Comparison of ENCODE assay signal across 6 cellular contexts in the genomic region with DNA sequence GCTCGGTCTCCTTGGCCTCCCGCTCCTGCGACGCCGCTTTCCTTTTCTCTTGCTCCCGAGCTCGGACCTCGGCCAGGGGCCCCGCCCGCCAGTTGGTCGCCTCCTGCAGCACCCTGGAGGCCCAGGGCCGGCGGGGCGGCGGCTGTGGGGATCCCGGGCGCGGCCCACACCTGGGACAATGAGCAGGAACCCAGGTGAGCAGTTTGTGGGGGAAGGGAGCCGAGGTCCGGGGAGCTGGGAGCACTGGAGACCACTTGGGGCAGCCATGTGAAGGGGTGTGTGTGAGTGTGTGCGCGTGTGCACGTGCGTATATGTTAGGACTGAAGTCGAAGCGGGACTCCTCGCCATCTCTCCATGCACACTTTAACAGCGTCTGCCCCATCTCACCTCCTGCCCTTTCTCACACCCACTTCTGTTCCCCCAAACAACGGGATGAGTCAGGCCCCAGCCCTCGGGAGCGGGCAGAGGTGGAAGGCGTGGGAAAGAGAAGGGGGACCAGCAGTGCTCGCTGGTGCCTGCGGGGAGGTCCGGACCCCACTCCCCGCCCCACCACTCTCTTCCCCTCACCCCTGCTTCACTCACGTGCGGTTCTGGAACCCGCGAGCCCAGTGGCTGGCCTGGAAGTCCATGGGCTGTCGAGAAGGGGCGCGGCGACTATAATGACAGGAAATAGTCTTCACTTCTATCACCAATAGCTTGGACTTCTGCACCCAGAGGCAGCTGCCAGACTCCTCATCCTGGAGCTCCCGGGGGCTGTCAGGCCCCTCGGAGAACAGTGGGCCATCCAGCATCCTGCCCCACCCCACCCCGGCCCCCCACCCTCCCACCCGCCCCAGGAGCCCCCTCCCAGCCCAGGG. TPM values are rescaled to one million over a fixed set of nuclear protein-coding genes. Genes with fewer than 3 reads are reported as not detected.
A peak's percentile ranks its signal among the peaks of the same experiment; 100 is the strongest.
DNase-seq lines count a peak whose midpoint lies in the region; ATAC-seq, FAIRE-seq and TF ChIP-seq lines count a peak whose summit lies in the region.

No MANE protein-coding gene starts in this region.

- H3K4me1 Mint-ChIP-seq in Calu3 (ENCODE audit: low read depth, unreplicated experiment) (peaks cover 17% of the 10 kb centered on the region), brain (peaks cover 40% of the 10 kb centered on the region)

- no peak overlapping the region for H2AFZ ChIP-seq in neural cell (ENCODE audit: low read depth, low read length)

- H3K79me2 ChIP-seq in neural cell (replicated peaks; ENCODE audit: insufficient read depth, low read length): no peaks in the 10 kb centered on the region

- H3K9ac ChIP-seq in neural cell (ENCODE audit: low read length): no peak overlapping the region

- no peak for TF ChIP-seq RAD21 in neural cell (conservative IDR thresholded peaks at IDR 0.05)

- no peaks in the 10 kb centered on the region for H4K20me1 ChIP-seq in neural cell (ENCODE audit: insufficient read depth)

- no peaks in the 10 kb centered on the region for H3K9me3 Mint-ChIP-seq in Calu3 (ENCODE audit: low read depth, unreplicated experiment)
- H3K9me3 Mint-ChIP-seq in brain: no peaks in the 10 kb centered on the region

- H3K36me3 Mint-ChIP-seq in Calu3 (ENCODE audit: insufficient read depth, unreplicated experiment) (peaks cover 5% of the 10 kb centered on the region), brain (peaks cover 28% of the 10 kb centered on the region)

- H3K4me3 Mint-ChIP-seq in Calu3 (ENCODE audit: low read depth, unreplicated experiment) (peak overlapping the region; percentile 68), brain (peak overlapping the region; percentile 70 to 82 (median 80))

- peak; percentile 17 for DNase-seq in Calu3
- DNase-seq in RCC 7860 (ENCODE audit: low spot score): no peak
- DNase-seq in middle frontal gyrus (ENCODE audit: extremely low spot score, low spot score): no peak

- H3F3A ChIP-seq in neural cell (ENCODE audit: insufficient read depth, low read length, poor library complexity, severe bottlenecking): no peaks in the 10 kb centered on the region

- H3K27ac Mint-ChIP-seq in Calu3 (ENCODE audit: unreplicated experiment) (no peak overlapping the region), brain (no peak overlapping the region)

- no peak for TF ChIP-seq EP300 in neural cell (conservative IDR thresholded peaks at IDR 0.05; ENCODE audit: poor library complexity, severe bottlenecking)

- H3K27me3 Mint-ChIP-seq in Calu3 (ENCODE audit: unreplicated experiment): peaks cover 22% of the 10 kb centered on the region
- peaks cover 71% of the 10 kb centered on the region for H3K27me3 Mint-ChIP-seq in brain

- FAIRE-seq in RCC 7860 (lab: Jason Lieb, UNC): no peak

- TF ChIP-seq CTCF in Calu3 (IDR thresholded peaks at IDR 0.05; ENCODE audit: unreplicated experiment) (no peak), brain (conservative IDR thresholded peaks at IDR 0.05) (peak in 1 of 2 experiments; percentile 6), neural cell (IDR thresholded peaks at IDR 0.05; ENCODE audit: poor library complexity, severe bottlenecking) (no peak)

- CTCF ChIA-PET in Calu3 (lab: Charles Lee): interaction anchor here (1.6 kb wide), 1 partner anchor 19 kb away, joined by 5 read pairs; a partner anchor contains a TSS

- peak; percentile 20 for ATAC-seq in HG03196 (IDR thresholded peaks at IDR 0.05; ENCODE audit: unreplicated experiment)

- H3K4me3 ChIP-seq in neural cell (ENCODE audit: low read length): peak overlapping the region; percentile 60

- intact Hi-C loops in Calu3 (cut with micrococcal nuclease; ENCODE audit: unreplicated experiment): loop anchor here (5.0 kb wide), 1 partner anchor 146 kb away; a partner anchor contains a TSS

- H3K27ac ChIP-seq in neural cell (ENCODE audit: low read length): no peak overlapping the region

- H3K27me3 ChIP-seq in neural cell (ENCODE audit: insufficient read depth, low read depth, low read length): peaks cover 77% of the 10 kb centered on the region

- BruUV-seq in Calu3 (replicated peaks; lab: Mats Ljungman, UMichigan): no TSS peak

- H3K9me3 ChIP-seq in neural cell (ENCODE audit: low read length): no peaks in the 10 kb centered on the region

- H3K36me3 ChIP-seq in neural cell (ENCODE audit: insufficient read depth, low read length): no peaks in the 10 kb centered on the region

- no peak overlapping the region for H3K4me2 ChIP-seq in neural cell (ENCODE audit: low read length)

- H3K9me2 ChIP-seq in neural cell (ENCODE audit: insufficient read depth, low read length): no peaks in the 10 kb centered on the region

TF ChIP-seq in neural cell, 6 proteins besides CTCF, POLR2A, EP300 and RAD21:
- TF ChIP-seq MXI1 (conservative IDR thresholded peaks at IDR 0.05; ENCODE audit: poor library complexity, severe bottlenecking): no peak
- no peak for TF ChIP-seq TAF1 (IDR thresholded peaks at IDR 0.05; ENCODE audit: low read depth)
- TF ChIP-seq, protein P1, sequence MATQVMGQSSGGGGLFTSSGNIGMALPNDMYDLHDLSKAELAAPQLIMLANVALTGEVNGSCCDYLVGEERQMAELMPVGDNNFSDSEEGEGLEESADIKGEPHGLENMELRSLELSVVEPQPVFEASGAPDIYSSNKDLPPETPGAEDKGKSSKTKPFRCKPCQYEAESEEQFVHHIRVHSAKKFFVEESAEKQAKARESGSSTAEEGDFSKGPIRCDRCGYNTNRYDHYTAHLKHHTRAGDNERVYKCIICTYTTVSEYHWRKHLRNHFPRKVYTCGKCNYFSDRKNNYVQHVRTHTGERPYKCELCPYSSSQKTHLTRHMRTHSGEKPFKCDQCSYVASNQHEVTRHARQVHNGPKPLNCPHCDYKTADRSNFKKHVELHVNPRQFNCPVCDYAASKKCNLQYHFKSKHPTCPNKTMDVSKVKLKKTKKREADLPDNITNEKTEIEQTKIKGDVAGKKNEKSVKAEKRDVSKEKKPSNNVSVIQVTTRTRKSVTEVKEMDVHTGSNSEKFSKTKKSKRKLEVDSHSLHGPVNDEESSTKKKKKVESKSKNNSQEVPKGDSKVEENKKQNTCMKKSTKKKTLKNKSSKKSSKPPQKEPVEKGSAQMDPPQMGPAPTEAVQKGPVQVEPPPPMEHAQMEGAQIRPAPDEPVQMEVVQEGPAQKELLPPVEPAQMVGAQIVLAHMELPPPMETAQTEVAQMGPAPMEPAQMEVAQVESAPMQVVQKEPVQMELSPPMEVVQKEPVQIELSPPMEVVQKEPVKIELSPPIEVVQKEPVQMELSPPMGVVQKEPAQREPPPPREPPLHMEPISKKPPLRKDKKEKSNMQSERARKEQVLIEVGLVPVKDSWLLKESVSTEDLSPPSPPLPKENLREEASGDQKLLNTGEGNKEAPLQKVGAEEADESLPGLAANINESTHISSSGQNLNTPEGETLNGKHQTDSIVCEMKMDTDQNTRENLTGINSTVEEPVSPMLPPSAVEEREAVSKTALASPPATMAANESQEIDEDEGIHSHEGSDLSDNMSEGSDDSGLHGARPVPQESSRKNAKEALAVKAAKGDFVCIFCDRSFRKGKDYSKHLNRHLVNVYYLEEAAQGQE (IDR thresholded peaks at IDR 0.05; ENCODE audit: borderline replicate concordance): no peak
- TF ChIP-seq POLR2AphosphoS5 (IDR thresholded peaks at IDR 0.05): no peak
- TF ChIP-seq EZH2 (IDR thresholded peaks at IDR 0.05; ENCODE audit: borderline replicate concordance, insufficient read depth, low read length, poor library complexity, severe bottlenecking): no peak
- no peak for TF ChIP-seq SMC3 (conservative IDR thresholded peaks at IDR 0.05; ENCODE audit: poor library complexity)

RNA-seq across cellular contexts. Expression of a gene that starts 0.5 kb away (rescaled TPM):
- total RNA-seq in Calu3 (2022): 0.12 and 0.21 TPM in 2 replicates
- polyA plus RNA-seq in brain (ENCODE audit: insufficient read depth, low read depth, low replicate concordance) (41.5 TPM), neural cell (0.20 and 0.51 TPM in 2 replicates)
- 0.24 and 0.93 TPM in 2 replicates for polyA minus RNA-seq in neural cell

RNA-seq across cellular contexts. Expression of a gene that starts 19.9 kb away (rescaled TPM):
- total RNA-seq in Calu3 (2022): 34.2 and 36.9 TPM in 2 replicates
- polyA plus RNA-seq in brain (ENCODE audit: insufficient read depth, low read depth, low replicate concordance): 54.4 TPM
- polyA plus RNA-seq in neural cell: 69.0 and 71.0 TPM in 2 replicates
- 37.3 and 39.2 TPM in 2 replicates for polyA minus RNA-seq in neural cell

RNA-seq across cellular contexts. Expression of a gene that starts 20.6 kb away (rescaled TPM):
- not detected in 2 replicates for total RNA-seq in Calu3 (2022)
- not detected for polyA plus RNA-seq in brain (ENCODE audit: insufficient read depth, low read depth, low replicate concordance)
- not detected in 2 replicates for polyA plus RNA-seq in neural cell
- not detected in 2 replicates for polyA minus RNA-seq in neural cell

RNA-seq across cellular contexts. Expression of a gene that starts 27.2 kb away (rescaled TPM):
- total RNA-seq in Calu3 (2022): 0.73 TPM in 1 of 2 replicates, not detected in the other
- polyA plus RNA-seq in brain (ENCODE audit: insufficient read depth, low read depth, low replicate concordance) (2.4 TPM), neural cell (0.92 and 1.2 TPM in 2 replicates)
- 0.73 TPM in 1 of 2 replicates, not detected in the other for polyA minus RNA-seq in neural cell

RNA-seq across cellular contexts. Expression of a gene that starts 41.4 kb away (rescaled TPM):
- total RNA-seq in Calu3 (2022): 142 and 164 TPM in 2 replicates
- polyA plus RNA-seq in brain (ENCODE audit: insufficient read depth, low read depth, low replicate concordance) (201 TPM), neural cell (114 TPM in 2 replicates)
- polyA minus RNA-seq in neural cell: 94.0 and 108 TPM in 2 replicates

Comparison
In these comparisons a context has a peak if more than half of its experiments do, and no peak if none do; other contexts are left out.
1. RNA of a gene that starts 0.5 kb away (polyA plus RNA-seq): 41.5 TPM in brain (single experiment); 0.20 to 0.51 TPM in neural cell; every median in the first group is over 10 times any median in the second.